27 cellular contexts compared by ENCODE assay signal in genomic region chr13:80121038-80121437, GRCh38.
DNase-seq lines count a peak whose midpoint lies in the region; ATAC-seq, FAIRE-seq and TF ChIP-seq lines count a peak whose summit lies in the region.
"Had no signal": no experiment of that assay in that cellular context is flagged by ENCODE, and none has a peak within 500 bp of the region (broad histone marks: within the 10 kb centered on the region; RNA-seq: fewer than 3 reads in every experiment).

No MANE protein-coding gene starts in this region.

- intact Hi-C loops in endothelial cell of umbilical vein (cut with micrococcal nuclease) = no loop called here

- FAIRE-seq in endothelial cell of umbilical vein (lab: Jason Lieb, UNC) = no peak
- FAIRE-seq: A204.1, GM18507 had no signal

- POLR2A ChIA-PET in endothelial cell of umbilical vein (lab: Charles Lee) = no interaction called here

- TF ChIP-seq CTCF in endothelial cell of umbilical vein (IDR thresholded peaks at IDR 0.05; ENCODE audit: extremely low read depth in 1 of 2, insufficient read depth in 1 of 2, low read depth in 1 of 2, low read length in 2 of 2) = no peak

- H3K27me3 ChIP-seq in endothelial cell of umbilical vein (ENCODE audit: control insufficient read depth in 2 of 2, insufficient read depth in 2 of 2, low read length in 2 of 2) = no peaks in the 10 kb centered on the region
- H3K27me3 ChIP-seq: colonic mucosa, left lung, SJCRH30, testis, vagina had no signal

- TF ChIP-seq POLR2A in endothelial cell of umbilical vein (IDR thresholded peaks at IDR 0.05; ENCODE audit: low read depth, low read length) = no peak

- no peak overlapping the region for H3K4me2 ChIP-seq in endothelial cell of umbilical vein (ENCODE audit: insufficient read depth, low read length)
- H3K4me2 ChIP-seq: KMS-11 had no signal

- no peaks in the 10 kb centered on the region for H3K9me1 ChIP-seq in endothelial cell of umbilical vein (replicated peaks; ENCODE audit: control insufficient read depth, extremely low read depth, insufficient read depth, low read length)

- ATAC-seq in GM18511 (IDR thresholded peaks at IDR 0.05; ENCODE audit: unreplicated experiment) = peak; percentile 80
- ATAC-seq in GM19467 (IDR thresholded peaks at IDR 0.05; ENCODE audit: unreplicated experiment) = peak; percentile 76
- ATAC-seq in HG03108 (IDR thresholded peaks at IDR 0.05; ENCODE audit: unreplicated experiment) = peak; percentile 55
- ATAC-seq: left lung; natural killer cell; Panc1; stimulated activated naive B cell treated with anti-CD40 and anti-IgM and Interleukin-4, amounts not matched to agents 10 μg/mL and 1 μg/mL and 100 μg/mL, for 72 hours had no signal

- DNase-seq in endothelial cell of umbilical vein (ENCODE audit: low read depth, low spot score) (no peak), NCI-H526 (lab: John Stamatoyannopoulos, UW) (no peak), GDM1 (lab: John Stamatoyannopoulos, UW) (no peak), SKM-1 treated with dmso at 0.1 percent for 144 hours (lab: John Stamatoyannopoulos, UW; ENCODE audit: unreplicated experiment) (no peak)
- no peak for DNase-seq in stimulated activated CD8-positive, alpha-beta memory T cell treated with anti-CD3 and anti-CD28 coated beads, Interleukin-4, amount 100 ng/mL, for 48 hours
- DNase-seq: activated CD4-positive, alpha-beta T cell treated with anti-CD3 and anti-CD28 coated beads, Interleukin-2, amount 50 U/mL, for 1 hour; activated CD8-positive, alpha-beta memory T cell treated with anti-CD3 and anti-CD28 coated beads, Interleukin-2, amount 50 U/mL, for 4 hours; colonic mucosa; EL; head of caudate nucleus; left lung; natural killer cell; NCI-H187 treated with DMSO at 0.1 percent for 48 hours; NCI-H345; SJCRH30; stimulated activated naive B cell treated with anti-CD40 and anti-IgM and Interleukin-4, amounts not matched to agents 10 μg/mL and 1 μg/mL and 100 μg/mL, for 72 hours; T-helper 2 cell; testis; WERI-Rb-1 had no signal

- dilution Hi-C loops in endothelial cell of umbilical vein (cut with MboI; ENCODE audit: extremely low pct_ligation_motif_present, low sequenced_read_pairs) = no loop called here

- no peaks in the 10 kb centered on the region for H3K4me1 ChIP-seq in endothelial cell of umbilical vein (ENCODE audit: control insufficient read depth, extremely low read depth, insufficient read depth, low read length)
- H3K4me1 ChIP-seq: colonic mucosa, left lung, SJCRH30, testis, vagina had no signal

- BruUV-seq in endothelial cell of umbilical vein (replicated peaks; lab: Mats Ljungman, UMichigan) = no TSS peak

- H3K27ac ChIP-seq in endothelial cell of umbilical vein (ENCODE audit: insufficient read depth, low read depth, low read length) = no peak overlapping the region
- H3K27ac ChIP-seq: colonic mucosa, KMS-11, left lung, SJCRH30, testis, vagina, WERI-Rb-1 had no signal

- no peaks in the 10 kb centered on the region for H3K36me3 ChIP-seq in endothelial cell of umbilical vein (ENCODE audit: control insufficient read depth in 2 of 2, extremely low read depth in 1 of 2, insufficient read depth in 2 of 2, low read length in 2 of 2)
- H3K36me3 ChIP-seq: colonic mucosa, left lung, SJCRH30, vagina, WERI-Rb-1 had no signal

- H3K9ac ChIP-seq in endothelial cell of umbilical vein (replicated peaks; ENCODE audit: extremely low read depth, insufficient read depth, low read length) = no peak overlapping the region
- H3K9ac ChIP-seq: KMS-11 had no signal

- no peaks in the 10 kb centered on the region for H3K79me2 ChIP-seq in endothelial cell of umbilical vein (ENCODE audit: control insufficient read depth, insufficient read depth, low read length)

- no peaks in the 10 kb centered on the region for H4K20me1 ChIP-seq in endothelial cell of umbilical vein (replicated peaks; ENCODE audit: control insufficient read depth, extremely low read depth, insufficient read depth, low read length)

- no peaks in the 10 kb centered on the region for H3K9me3 ChIP-seq in endothelial cell of umbilical vein (replicated peaks; ENCODE audit: control insufficient read depth, insufficient read depth, low read length)
- H3K9me3 ChIP-seq: colonic mucosa, left lung, SJCRH30, testis, vagina had no signal

- peak overlapping the region; percentile 13 for H2AFZ ChIP-seq in endothelial cell of umbilical vein (ENCODE audit: low read depth, low read length)

- CTCF ChIA-PET in endothelial cell of umbilical vein (lab: Charles Lee) = interaction anchor here (0.9 to 1.5 kb wide), 3 partner anchors 12 to 71 kb away, joined by 3 to 4 read pairs (median 3); no protein-coding TSS in a partner anchor

- H3K4me3 ChIP-seq in endothelial cell of umbilical vein (replicated peaks in 1 of 3; ENCODE audit: insufficient read depth in 1 of 3, low read depth in 1 of 3, low read length in 3 of 3) = no peak overlapping the region
- H3K4me3 ChIP-seq: colonic mucosa, left lung, SJCRH30, testis, vagina had no signal

TF ChIP-seq in endothelial cell of umbilical vein, 7 proteins besides CTCF, POLR2A, EP300 and RAD21:
- no peak for TF ChIP-seq MAX (IDR thresholded peaks at IDR 0.05; ENCODE audit: insufficient read depth, insufficient read length)
- no peak for TF ChIP-seq JUN (IDR thresholded peaks at IDR 0.05; ENCODE audit: borderline replicate concordance, insufficient read depth, insufficient read length, low read depth)
- TF ChIP-seq MYC (IDR thresholded peaks at IDR 0.05; ENCODE audit: low read depth, low read length) = no peak
- TF ChIP-seq EZH2 (IDR thresholded peaks at IDR 0.05; ENCODE audit: borderline replicate concordance, low read depth, low read length, severe bottlenecking) = no peak
- no peak for TF ChIP-seq POLR2AphosphoS5 (IDR thresholded peaks at IDR 0.05; ENCODE audit: insufficient read depth, low read depth, low read length)
- TF ChIP-seq FOS (IDR thresholded peaks at IDR 0.05; ENCODE audit: borderline replicate concordance, insufficient read depth, low read length) = no peak
- TF ChIP-seq GATA2 (IDR thresholded peaks at IDR 0.05; ENCODE audit: insufficient read depth, insufficient read length, low read depth, low read length) = no peak
TF ChIP-seq in endothelial cell of umbilical vein: peak in this region for 0.
